ENCODE assay signal across 8 cellular contexts in genomic region chr16:31477220-31478216, GRCh38. TPM values are rescaled to one million over a fixed set of nuclear protein-coding genes. Genes with fewer than 3 reads are reported as not detected.
DNase-seq lines count a peak whose midpoint lies in the region; ATAC-seq and TF ChIP-seq lines count a peak whose summit lies in the region.

No MANE protein-coding gene starts in this region.

- H3K36me3 Mint-ChIP-seq in CD4-positive, alpha-beta T cell (ENCODE audit: low read depth) = no peaks in the 10 kb centered on the region

- no peaks in the 10 kb centered on the region for H3K9me3 Mint-ChIP-seq in CD4-positive, alpha-beta T cell

- peaks cover 36 to 60% (median 49%) of the 10 kb centered on the region in 4 donors for H3K36me3 ChIP-seq in sigmoid colon

- no peak for TF ChIP-seq POLR2A in sigmoid colon (IDR thresholded peaks at IDR 0.05)

- peaks cover 6% of the 10 kb centered on the region for H3K27me3 ChIP-seq in CD4-positive, alpha-beta T cell (ENCODE audit: control insufficient read depth, insufficient read depth, low read length)
- no peaks in the 10 kb centered on the region for H3K27me3 ChIP-seq in sigmoid colon

- peak in 6 of 10 experiments; percentile 13 to 48 (median 22) for DNase-seq in CD4-positive, alpha-beta T cell
- DNase-seq in SK-N-DZ (ENCODE audit: low spot score) (peak; percentile 47), epithelial cell of proximal tubule (ENCODE audit: low read depth) (no peak), sigmoid colon (no peak), NCI-H2196 (lab: John Stamatoyannopoulos, UW; ENCODE audit: unreplicated experiment) (no peak)

- peaks cover 24% of the 10 kb centered on the region for H3K4me1 Mint-ChIP-seq in CD4-positive, alpha-beta T cell (ENCODE audit: low read depth)

- H3K27ac Mint-ChIP-seq in CD4-positive, alpha-beta T cell = peak overlapping the region; percentile 83

- H3K27ac ChIP-seq in CD4-positive, alpha-beta T cell (ENCODE audit: low read depth, low read length) = no peak overlapping the region
- peak overlapping the region; percentile 55 to 99 (median 70) for H3K27ac ChIP-seq in sigmoid colon

- intact Hi-C loops in CD4-positive, alpha-beta T cell (cut with DNase I, micrococcal nuclease) = loop anchor here (1.0 to 2.0 kb wide), 2 partner anchors 10 to 19 kb away; partner anchors contain the start of gene ARMC5 (in 1 of the 2)
- intact Hi-C loops in sigmoid colon (cut with DNase I) = loop anchor here (10.0 kb wide), 1 partner anchor 237 kb away; a partner anchor contains a TSS

- peak overlapping the region; percentile 83 for H3K4me3 Mint-ChIP-seq in CD4-positive, alpha-beta T cell

- H3K27me3 Mint-ChIP-seq in CD4-positive, alpha-beta T cell = peaks cover 10% of the 10 kb centered on the region

- POLR2A ChIA-PET in CD4-positive, alpha-beta T cell (lab: Charles Lee) = interaction anchor here (0.9 to 6.2 kb wide), 12 partner anchors 11 to 396 kb away, joined by 3 to 69 read pairs (median 6); partner anchors contain the start of genes ARMC5, FUS, RUSF1 and ZNF267

- H3K4me3 ChIP-seq in epithelial cell of proximal tubule (ENCODE audit: low read depth, low read length) = peak overlapping the region; percentile 15
- peak overlapping the region in 3 of 4 donors; percentile 18 to 30 (median 24) for H3K4me3 ChIP-seq in sigmoid colon

- CTCF ChIA-PET in CD4-positive, alpha-beta T cell (lab: Charles Lee) = interaction anchor here (1.3 kb wide), 1 partner anchor 35 kb away, joined by 3 read pairs; the partner anchor contains the start of gene ZNF843

- TF ChIP-seq EP300 in sigmoid colon (IDR thresholded peaks at IDR 0.05) = no peak

- H3K9me3 ChIP-seq in CD4-positive, alpha-beta T cell (ENCODE audit: control insufficient read depth, low read length) = no peaks in the 10 kb centered on the region
- no peaks in the 10 kb centered on the region for H3K9me3 ChIP-seq in sigmoid colon

- peaks cover 0 to 59% (median 55%) of the 10 kb centered on the region in 4 donors for H3K4me1 ChIP-seq in sigmoid colon

- WGBS in sigmoid colon, 2 donors = 11 to 32% methylated on average over 67 of the region's 67 CpGs

- ATAC-seq in CD4-positive, alpha-beta T cell (ENCODE audit: poor library complexity) = peak; percentile 24
- peak; percentile 27 for ATAC-seq in GM21576 (IDR thresholded peaks at IDR 0.05; ENCODE audit: unreplicated experiment)
- ATAC-seq in HG03460 (IDR thresholded peaks at IDR 0.05; ENCODE audit: unreplicated experiment) = no peak
- no peak for ATAC-seq in HG03521 (IDR thresholded peaks at IDR 0.05; ENCODE audit: unreplicated experiment)

- no peak for TF ChIP-seq CTCF in CD4-positive, alpha-beta T cell (IDR thresholded peaks at IDR 0.05)
- TF ChIP-seq CTCF in epithelial cell of proximal tubule (conservative IDR thresholded peaks at IDR 0.05; ENCODE audit: low read depth, low read length) = no peak
- TF ChIP-seq CTCF in sigmoid colon (IDR thresholded peaks at IDR 0.05) = no peak

RNA-seq across cellular contexts. Expression of gene SLC5A2, which starts 5.4 kb away (rescaled TPM):
- 1 to 10 TPM; 4.1 to 5.3 TPM for total RNA-seq in CD4-positive, alpha-beta T cell
- 0.09 and 0.36 TPM in 2 replicates for polyA plus RNA-seq in SK-N-DZ (2014; cell fraction: cytosol; rRNA removed)
- 0.15 and 1.3 TPM in 2 replicates for polyA plus RNA-seq in SK-N-DZ (2014; cell fraction: nucleus; rRNA removed)
- total RNA-seq in epithelial cell of proximal tubule = 0.07 TPM in 1 of 2 replicates, not detected in the other
- total RNA-seq in sigmoid colon = 1 to 10 TPM in 1 of 4 donors, under 1 TPM in 3; 0.49 to 1.1 (median 0.70) TPM
- 1 to 10 TPM in 2 of 3 donors, under 1 TPM in 1; 0.60 to 1.9 (median 1.2) TPM for polyA plus RNA-seq in sigmoid colon

RNA-seq across cellular contexts. Expression of gene TGFB1I1, which starts 5.6 kb away (rescaled TPM):
- total RNA-seq in CD4-positive, alpha-beta T cell = under 1 TPM; 0.36 to 0.42 TPM
- polyA plus RNA-seq in SK-N-DZ (2014; cell fraction: cytosol; rRNA removed) = 5.1 and 8.2 TPM in 2 replicates
- polyA plus RNA-seq in SK-N-DZ (2014; cell fraction: nucleus; rRNA removed) = 5.6 and 24.8 TPM in 2 replicates
- total RNA-seq in epithelial cell of proximal tubule = 56.8 and 62.2 TPM in 2 replicates
- total RNA-seq in sigmoid colon = 100 to 1,000 TPM; 124 to 339 (median 205) TPM
- polyA plus RNA-seq in sigmoid colon = 10 to 100 TPM; 10.4 to 31.2 (median 21.0) TPM

RNA-seq across cellular contexts. Expression of gene ARMC5, which starts 18.2 kb away (rescaled TPM):
- 10 to 100 TPM in 1 of 2 experiments, 1 to 10 TPM in 1; 8.5 to 10.8 TPM for total RNA-seq in CD4-positive, alpha-beta T cell
- polyA plus RNA-seq in SK-N-DZ (2014; cell fraction: cytosol; rRNA removed) = 15.0 and 20.6 TPM in 2 replicates
- 26.7 and 32.3 TPM in 2 replicates for polyA plus RNA-seq in SK-N-DZ (2014; cell fraction: nucleus; rRNA removed)
- total RNA-seq in epithelial cell of proximal tubule (9.2 and 10.3 TPM in 2 replicates), sigmoid colon (1 to 10 TPM; 3.9 to 9.5 (median 6.6) TPM)
- polyA plus RNA-seq in sigmoid colon = 10 to 100 TPM in 1 of 3 donors, 1 to 10 TPM in 2; 2.4 to 11.1 (median 2.8) TPM

RNA-seq across cellular contexts. Expression of gene RUSF1, which starts 30.7 kb away (rescaled TPM):
- total RNA-seq in CD4-positive, alpha-beta T cell = 10 to 100 TPM; 69.2 to 73.2 TPM
- polyA plus RNA-seq in SK-N-DZ (2014; cell fraction: cytosol; rRNA removed) = 53.3 and 56.4 TPM in 2 replicates
- 228 and 233 TPM in 2 replicates for polyA plus RNA-seq in SK-N-DZ (2014; cell fraction: nucleus; rRNA removed)
- 31.4 and 42.8 TPM in 2 replicates for total RNA-seq in epithelial cell of proximal tubule
- total RNA-seq in sigmoid colon = 10 to 100 TPM; 31.6 to 67.0 (median 37.2) TPM
- 10 to 100 TPM in 2 of 3 donors, 1 to 10 TPM in 1; 7.9 to 64.0 (median 12.6) TPM for polyA plus RNA-seq in sigmoid colon

RNA-seq across cellular contexts. Expression of gene ZNF843, which starts 34.9 kb away (rescaled TPM):
- under 1 TPM in 1 of 2 experiments, not detected in 1; 0.16 TPM for total RNA-seq in CD4-positive, alpha-beta T cell
- 0.25 and 0.42 TPM in 2 replicates for polyA plus RNA-seq in SK-N-DZ (2014; cell fraction: cytosol; rRNA removed)
- polyA plus RNA-seq in SK-N-DZ (2014; cell fraction: nucleus; rRNA removed) = not detected in 2 replicates
- total RNA-seq in epithelial cell of proximal tubule = 0.22 TPM in 1 of 2 replicates, not detected in the other
- 1 to 10 TPM in 3 of 4 donors, under 1 TPM in 1; 0.36 to 5.3 (median 1.1) TPM for total RNA-seq in sigmoid colon
- 1 to 10 TPM in 1 of 3 donors, under 1 TPM in 1, not detected in 1; 0.22 to 1.8 TPM for polyA plus RNA-seq in sigmoid colon

Comparison
In these comparisons a context has a peak if more than half of its experiments do, and no peak if none do; other contexts are left out.
1. ATAC-seq: peak in CD4-positive, alpha-beta T cell (single experiment) and GM21576 (single experiment); none in HG03460 (single experiment) and HG03521 (single experiment).
2. DNase-seq: peak in CD4-positive, alpha-beta T cell (6 of 10) and SK-N-DZ (single experiment); none in epithelial cell of proximal tubule (single experiment), sigmoid colon (single experiment) and NCI-H2196 (single experiment).
3. RNA of gene TGFB1I1, which starts 5.6 kb away (total RNA-seq): 124 to 339 TPM in sigmoid colon and 56.8 to 62.2 TPM in epithelial cell of proximal tubule; 0.36 to 0.42 TPM in CD4-positive, alpha-beta T cell; every median in the first group is over 10 times any median in the second.